In genomic region chr18:26621161-26622026, GRCh38 we compare ENCODE assay signal across 8 cellular contexts.
A peak's percentile ranks its signal among the peaks of the same experiment; 100 is the strongest.
DNase-seq lines count a peak whose midpoint lies in the region; ATAC-seq lines count a peak whose summit lies in the region.

No MANE protein-coding gene starts in this region.

- H3K36me3 Mint-ChIP-seq in activated CD8-positive, alpha-beta memory T cell treated with anti-CD3 and anti-CD28 coated beads, Interleukin-2, amount 10 ng/mL, durations not matched to agents 7 days and 5 days = peaks cover 3% of the 10 kb centered on the region

- H3K27ac Mint-ChIP-seq in activated CD8-positive, alpha-beta memory T cell treated with anti-CD3 and anti-CD28 coated beads, Interleukin-2, amount 10 ng/mL, durations not matched to agents 7 days and 5 days = no peak overlapping the region

- no peaks in the 10 kb centered on the region for H3K4me1 Mint-ChIP-seq in activated CD8-positive, alpha-beta memory T cell treated with anti-CD3 and anti-CD28 coated beads, Interleukin-2, amount 10 ng/mL, durations not matched to agents 7 days and 5 days

- no peaks in the 10 kb centered on the region for H3K27me3 Mint-ChIP-seq in activated CD8-positive, alpha-beta memory T cell treated with anti-CD3 and anti-CD28 coated beads, Interleukin-2, amount 10 ng/mL, durations not matched to agents 7 days and 5 days

- DNase-seq in activated CD8-positive, alpha-beta memory T cell treated with anti-CD3 and anti-CD28 coated beads, Interleukin-2, amount 10 ng/mL, durations not matched to agents 7 days and 5 days = peak; percentile 49
- DNase-seq in activated CD8-positive, alpha-beta memory T cell treated with anti-CD3 and anti-CD28 coated beads, Interleukin-2, amount 50 U/mL, for 4 hours = no peak
- peak; percentile 21 for DNase-seq in HCEC 1CT
- peak; percentile 73 to 74 for DNase-seq in NOMO-1 (lab: John Stamatoyannopoulos, UW; ENCODE audit: unreplicated experiment in 2 of 2)
- peak; percentile 47 for DNase-seq in dermis blood vessel endothelial cell
- peak; percentile 53 for DNase-seq in midbrain (lab: John Stamatoyannopoulos, UW)
- DNase-seq in stimulated activated naive CD4-positive, alpha-beta T cell (lab: John Stamatoyannopoulos, UW) = no peak

- CTCF ChIA-PET in activated CD8-positive, alpha-beta memory T cell treated with anti-CD3 and anti-CD28 coated beads, Interleukin-2, amount 10 ng/mL, durations not matched to agents 7 days and 5 days (lab: Charles Lee) = interaction anchor here (1.0 to 1.5 kb wide), 5 partner anchors 12 to 492 kb away, joined by 3 to 7 read pairs (median 3); no protein-coding TSS in a partner anchor

- peak; percentile 58 for ATAC-seq in activated CD8-positive, alpha-beta memory T cell treated with anti-CD3 and anti-CD28 coated beads, Interleukin-2, amount 10 ng/mL, durations not matched to agents 7 days and 5 days
- no peak for ATAC-seq in GM21515 (IDR thresholded peaks at IDR 0.05; ENCODE audit: unreplicated experiment)

- peak overlapping the region; percentile 27 for H3K4me3 Mint-ChIP-seq in activated CD8-positive, alpha-beta memory T cell treated with anti-CD3 and anti-CD28 coated beads, Interleukin-2, amount 10 ng/mL, durations not matched to agents 7 days and 5 days

- H3K9me3 Mint-ChIP-seq in activated CD8-positive, alpha-beta memory T cell treated with anti-CD3 and anti-CD28 coated beads, Interleukin-2, amount 10 ng/mL, durations not matched to agents 7 days and 5 days (ENCODE audit: low read depth) = peaks cover 17% of the 10 kb centered on the region

Comparison
In these comparisons a context has a peak if more than half of its experiments do, and no peak if none do; other contexts are left out.
1. DNase-seq: peak in activated CD8-positive, alpha-beta memory T cell treated with anti-CD3 and anti-CD28 coated beads, Interleukin-2, amount 10 ng/mL, durations not matched to agents 7 days and 5 days (single experiment), HCEC 1CT (single experiment), NOMO-1 (2 of 2), dermis blood vessel endothelial cell (single experiment) and midbrain (single experiment); none in activated CD8-positive, alpha-beta memory T cell treated with anti-CD3 and anti-CD28 coated beads, Interleukin-2, amount 50 U/mL, for 4 hours (single experiment) and stimulated activated naive CD4-positive, alpha-beta T cell (0 of 6).